ENCODE assay signal across 8 cellular contexts in the genomic region with DNA sequence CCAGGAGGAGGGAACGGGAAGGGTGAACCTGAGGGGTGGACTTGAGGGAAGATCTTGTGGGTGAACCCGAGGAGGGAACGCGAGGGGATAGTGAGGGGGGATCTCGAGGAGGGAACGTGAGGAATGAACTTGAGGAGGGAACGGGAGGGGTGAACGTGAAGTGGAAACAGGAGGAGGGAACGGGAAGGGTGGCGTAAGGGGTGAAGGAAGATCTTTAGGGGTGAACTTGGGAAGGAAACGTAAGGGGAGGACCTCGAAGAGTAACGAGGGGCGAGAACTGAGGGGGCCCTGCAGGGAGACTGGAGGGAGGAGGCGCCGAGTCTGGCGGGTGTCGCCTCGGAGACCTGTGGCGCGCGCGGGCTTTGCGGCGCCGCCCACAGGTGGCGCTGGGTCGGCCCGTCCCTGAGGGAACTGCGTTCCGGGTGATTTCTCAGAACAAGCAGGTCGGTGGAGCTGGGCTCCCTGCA. TPM values are rescaled to one million over a fixed set of nuclear protein-coding genes. Genes with fewer than 3 reads are reported as not detected.
A peak's percentile ranks its signal among the peaks of the same experiment; 100 is the strongest.
DNase-seq lines count a peak whose midpoint lies in the region; ATAC-seq, FAIRE-seq and TF ChIP-seq lines count a peak whose summit lies in the region.
"Had no signal": no experiment of that assay in that cellular context is flagged by ENCODE, and none has a peak within 500 bp of the region (broad histone marks: within the 10 kb centered on the region; RNA-seq: fewer than 3 reads in every experiment).

No MANE protein-coding gene starts in this region.

- CTCF ChIA-PET in HepG2 (lab: Yijun Ruan, JAX; ENCODE audit: low intra/inter-chr PET ratio, low total read pairs): no interaction called here

- FAIRE-seq in HepG2 (lab: Jason Lieb, UNC): no peak

- in situ Hi-C loops in HepG2 (cut with HindIII; ENCODE audit: extremely low pct_ligation_motif_present, low pct_unique_long_range_greater_than_20kb): no loop called here

- no peak for TF ChIP-seq POLR2A in HepG2 (IDR thresholded peaks at IDR 0.05; ENCODE audit: insufficient read depth in 1 of 2, low read depth in 2 of 2, low read length in 2 of 2)

- peak; percentile 18 for DNase-seq in activated naive CD4-positive, alpha-beta T cell treated with anti-CD3 and anti-CD28 coated beads, Interleukin-2, amount 50 U/mL, for 16 hours
- DNase-seq in HepG2 (ENCODE audit: low spot score) (no peak), tibial artery (no peak), epidermal melanocyte (ENCODE audit: insufficient read length, low spot score) (no peak)
- DNase-seq in stimulated activated naive CD4-positive, alpha-beta T cell (lab: John Stamatoyannopoulos, UW): no peak

- POLR2A ChIA-PET in HepG2 (lab: Yijun Ruan, JAX): no interaction called here

- BruUV-seq in HepG2 (replicated peaks; lab: Mats Ljungman, UMichigan): no TSS peak

- H3K27ac ChIP-seq in HepG2 (ENCODE audit: extremely low read length, insufficient read depth, low read length): no peak overlapping the region
- peak overlapping the region; percentile 1 to 67 for H3K27ac ChIP-seq in tibial artery

- H3K4me2 ChIP-seq in HepG2 (ENCODE audit: low read depth, low read length): peak overlapping the region; percentile 27; the same call in 1 of the 2 replicates

- WGBS in HepG2 (ENCODE audit: low lambda C conversion rate): 21% methylated on average over 32 of the region's 32 CpGs

- H3K79me2 ChIP-seq in HepG2 (ENCODE audit: insufficient read depth, low read length): no peaks in the 10 kb centered on the region

- H3K27me3 ChIP-seq in HepG2 (ENCODE audit: control insufficient read depth in 1 of 2, insufficient read depth in 2 of 2, low read length in 2 of 2) (peaks cover 0 to 4% of the 10 kb centered on the region in 2 experiments; a peak in 1 of 5 replicates), tibial artery (peaks cover 0 to 8% of the 10 kb centered on the region in 2 donors)

- no peaks in the 10 kb centered on the region for H3K9me3 ChIP-seq in HepG2 (ENCODE audit: low read length)
- no peaks in the 10 kb centered on the region for H3K9me3 ChIP-seq in tibial artery

- no peaks in the 10 kb centered on the region for H3K4me1 ChIP-seq in HepG2 (ENCODE audit: insufficient read depth, low read length)
- peaks cover 0 to 16% (median 12%) of the 10 kb centered on the region in 4 donors for H3K4me1 ChIP-seq in tibial artery

- intact Hi-C loops in HepG2 (cut with micrococcal nuclease; ENCODE audit: unreplicated experiment) (no loop called here), tibial artery (cut with DNase I; ENCODE audit: low total_unique reads) (no loop called here)

- H4K20me1 ChIP-seq in HepG2 (ENCODE audit: insufficient read depth, low read length): no peaks in the 10 kb centered on the region

- H3K9ac ChIP-seq in HepG2 (ENCODE audit: insufficient read depth, low read depth, low read length): no peak overlapping the region

- TF ChIP-seq CTCF in GM12874 (IDR thresholded peaks at IDR 0.05; ENCODE audit: insufficient read depth, low read depth, low read length) (peak; percentile 35), HepG2 (CRISPR knock-in tag; IDR thresholded peaks at IDR 0.05) (peak; percentile 45), tibial artery (IDR thresholded peaks at IDR 0.05) (peak in 1 of 2 experiments; percentile 51)

- H3K36me3 ChIP-seq in HepG2 (replicated peaks in 1 of 2; ENCODE audit: control insufficient read depth in 1 of 2, insufficient read depth in 2 of 2, low read length in 2 of 2) (no peaks in the 10 kb centered on the region), tibial artery (no peaks in the 10 kb centered on the region)

- no peak for TF ChIP-seq RAD21 in HepG2 (CRISPR knock-in tag; IDR thresholded peaks at IDR 0.05)

- ATAC-seq in HG02884 (IDR thresholded peaks at IDR 0.05; ENCODE audit: unreplicated experiment) (peak; percentile 74), HepG2 (peak; percentile 84)

- TF ChIP-seq EP300 in HepG2 (IDR thresholded peaks at IDR 0.05; ENCODE audit: low read depth in 2 of 2, low read length in 2 of 2) (no peak), HepG2 (CRISPR knock-in tag; IDR thresholded peaks at IDR 0.05; ENCODE audit: borderline replicate concordance) (no peak)

- H3K4me3 ChIP-seq in HepG2 (replicated peaks in 1 of 3; ENCODE audit: insufficient read depth in 1 of 3, low read depth in 2 of 3, low read length in 3 of 3) (peak overlapping the region in 1 of 3 experiments; percentile 28; a peak in 1 of 6 replicates), tibial artery (peak overlapping the region; percentile 54 to 61)

- H2AFZ ChIP-seq in HepG2 (ENCODE audit: low read length): no peak overlapping the region

TF ChIP-seq in HepG2, 621 proteins besides CTCF, POLR2A, EP300 and RAD21:
- TF ChIP-seq EED (CRISPR knock-in tag; IDR thresholded peaks at IDR 0.05): no peak
- 0 out of 2 replicates have a peak, but pooled peaks have one; percentile 31 for TF ChIP-seq EZH2 (conservative IDR thresholded peaks at IDR 0.05; ENCODE audit: low read depth, low read length)

RNA-seq across cellular contexts. Expression of gene MYO3A, which starts 0.7 kb away (rescaled TPM):
- not detected in 2 replicates for total RNA-seq in HepG2 (2016; rRNA removed; fragmentation: Illumina TruSeq; extraction: Trizol)
- total RNA-seq in HepG2 (2016; cell fraction: cytosol; rRNA removed; fragmentation: Illumina TruSeq; extraction: Trizol; ENCODE audit: low read depth): not detected in 2 replicates
- total RNA-seq in HepG2 (2016; cell fraction: insoluble cytoplasmic fraction; rRNA removed; fragmentation: Illumina TruSeq; extraction: Trizol): not detected in 2 replicates
- total RNA-seq in HepG2 (2016; cell fraction: membrane; rRNA removed; fragmentation: Illumina TruSeq; extraction: Trizol): not detected in 2 replicates
- not detected in 2 replicates for total RNA-seq in HepG2 (2016; cell fraction: nucleus; rRNA removed; fragmentation: Illumina TruSeq; extraction: Trizol)
- polyA plus RNA-seq in HepG2 (2011; rRNA removed): not detected in 2 replicates
- polyA plus RNA-seq in HepG2 (2011; cell fraction: cytosol; rRNA removed): not detected in 2 replicates
- not detected in 2 replicates for polyA plus RNA-seq in HepG2 (2011; cell fraction: nucleus; rRNA removed)
- polyA plus RNA-seq in HepG2 (2012): not detected in 2 replicates
- not detected in 2 replicates for polyA plus RNA-seq in HepG2 (2016; cell fraction: cytosol; fragmentation: Illumina TruSeq; extraction: Trizol; ENCODE audit: low read depth)
- polyA plus RNA-seq in HepG2 (2016; cell fraction: insoluble cytoplasmic fraction; fragmentation: Illumina TruSeq; extraction: Trizol; ENCODE audit: low read depth): not detected in 2 replicates
- not detected in 2 replicates for polyA plus RNA-seq in HepG2 (2016; cell fraction: membrane; fragmentation: Illumina TruSeq; extraction: Trizol; ENCODE audit: low read depth)
- polyA plus RNA-seq in HepG2 (2016; cell fraction: nucleus; fragmentation: Illumina TruSeq; extraction: Trizol; ENCODE audit: insufficient read depth, low read depth): not detected in 2 replicates
- not detected in 2 replicates for polyA minus RNA-seq in HepG2 (2011; rRNA and poly(A)+ RNA removed; ENCODE audit: low replicate concordance)
- polyA minus RNA-seq in HepG2 (2011; cell fraction: cytosol; rRNA and poly(A)+ RNA removed): not detected in 2 replicates
- polyA minus RNA-seq in HepG2 (2011; cell fraction: nucleus; rRNA and poly(A)+ RNA removed): not detected in 2 replicates
- total RNA-seq: glomerular endothelial cell had no signal
